In genomic region chr6:42547407-42548329, GRCh38 we compare ENCODE assay signal across 1 cellular context.
TF ChIP-seq lines count a peak whose summit lies in the region.

No MANE protein-coding gene starts in this region.

TF ChIP-seq in SK-N-SH, 30 proteins besides CTCF, POLR2A, EP300 and RAD21 (continued from another document):
- TF ChIP-seq ZBTB33 (IDR thresholded peaks at IDR 0.05; ENCODE audit: borderline replicate concordance, low read depth) (no peak), MXI1 (IDR thresholded peaks at IDR 0.05; ENCODE audit: low read depth, low read length) (0 out of 2 replicates have a peak, but pooled peaks have one; percentile 53), TCF12 (IDR thresholded peaks at IDR 0.05) (no peak), TEAD4 (IDR thresholded peaks at IDR 0.05; ENCODE audit: borderline replicate concordance, insufficient read depth) (no peak), ELF1 (IDR thresholded peaks at IDR 0.05) (no peak), RCOR1 (IDR thresholded peaks at IDR 0.05; ENCODE audit: low read length) (peak; percentile 26; the same call in 1 of the 2 replicates), POLR2AphosphoS5 (IDR thresholded peaks at IDR 0.05; ENCODE audit: low read depth, low read length) (peak; percentile 57), USF2 (IDR thresholded peaks at IDR 0.05; ENCODE audit: borderline replicate concordance, low read depth, low read length) (no peak), JUND (IDR thresholded peaks at IDR 0.05) (no peak), MAX (IDR thresholded peaks at IDR 0.05; ENCODE audit: low read depth) (0 out of 2 replicates have a peak, but pooled peaks have one; percentile 23), GABPA (IDR thresholded peaks at IDR 0.05; ENCODE audit: low read depth) (no peak), FOXJ3 (CRISPR knock-in tag; IDR thresholded peaks at IDR 0.05) (no peak), REST (IDR thresholded peaks at IDR 0.05; ENCODE audit: low read depth, low read length) (no peak), RFX5 (IDR thresholded peaks at IDR 0.05; ENCODE audit: low read length) (no peak), GATA2 (CRISPR knock-in tag; IDR thresholded peaks at IDR 0.05) (no peak)
TF ChIP-seq in SK-N-SH: peak in this region for 9.
